ENCODE assay signal across 10 cellular contexts in genomic region chr16:58843675-58844074, GRCh38.
DNase-seq lines count a peak whose midpoint lies in the region; ATAC-seq and TF ChIP-seq lines count a peak whose summit lies in the region.
"Had no signal": no experiment of that assay in that cellular context is flagged by ENCODE, and none has a peak within 500 bp of the region (broad histone marks: within the 10 kb centered on the region; RNA-seq: fewer than 3 reads in every experiment).

No MANE protein-coding gene starts in this region.

- H4K20me1 ChIP-seq in neural progenitor cell (ENCODE audit: low read depth): no peaks in the 10 kb centered on the region

- CTCF ChIA-PET in activated CD8-positive, alpha-beta memory T cell treated with anti-CD3 and anti-CD28 coated beads, Interleukin-2, amount 10 ng/mL, durations not matched to agents 7 days and 5 days (lab: Charles Lee): no interaction called here

- H3K79me2 ChIP-seq in neural progenitor cell (ENCODE audit: low read depth): no peaks in the 10 kb centered on the region

- peaks cover 2% of the 10 kb centered on the region for H3K36me3 Mint-ChIP-seq in neural progenitor cell
- H3K36me3 Mint-ChIP-seq in activated CD8-positive, alpha-beta memory T cell treated with anti-CD3 and anti-CD28 coated beads, Interleukin-2, amount 10 ng/mL, durations not matched to agents 7 days and 5 days: no peaks in the 10 kb centered on the region

- peak; percentile 53 for DNase-seq in HT-29 (ENCODE audit: low spot score)
- DNase-seq in astrocyte of the hippocampus (ENCODE audit: low read depth, low spot score): peak; percentile 64
- DNase-seq in neural progenitor cell (ENCODE audit: low spot score): peak; percentile 38
- no peak for DNase-seq in KG1 (lab: John Stamatoyannopoulos, UW)
- DNase-seq in colonic mucosa: no peak
- DNase-seq in activated CD8-positive, alpha-beta memory T cell treated with anti-CD3 and anti-CD28 coated beads, Interleukin-2, amount 10 ng/mL, durations not matched to agents 7 days and 5 days: no peak
- DNase-seq in substantia nigra (lab: John Stamatoyannopoulos, UW): no peak
- DNase-seq: NCI-H345 had no signal

- no peak overlapping the region for H3K4me2 ChIP-seq in neural progenitor cell

- H3K36me3 ChIP-seq in neural progenitor cell: no peaks in the 10 kb centered on the region
- H3K36me3 ChIP-seq in colonic mucosa: no peaks in the 10 kb centered on the region

- H3K4me3 ChIP-seq in neural progenitor cell (no peak overlapping the region), colonic mucosa (no peak overlapping the region)

- no peak overlapping the region for H2AFZ ChIP-seq in neural progenitor cell (replicated peaks)

- intact Hi-C loops in colonic mucosa (cut with DNase I): no loop called here

- no peak overlapping the region for H3K27ac Mint-ChIP-seq in neural progenitor cell
- H3K27ac Mint-ChIP-seq in activated CD8-positive, alpha-beta memory T cell treated with anti-CD3 and anti-CD28 coated beads, Interleukin-2, amount 10 ng/mL, durations not matched to agents 7 days and 5 days: no peak overlapping the region
- H3K27ac Mint-ChIP-seq: dendritic cell treated with granulocyte-macrophage colony-stimulating factor and Interleukin-4, amounts not matched to agents 40 ng/mL and 50 ng/mL, for 4 days had no signal

- H3K9me3 Mint-ChIP-seq in neural progenitor cell: peaks cover 3% of the 10 kb centered on the region
- H3K9me3 Mint-ChIP-seq in activated CD8-positive, alpha-beta memory T cell treated with anti-CD3 and anti-CD28 coated beads, Interleukin-2, amount 10 ng/mL, durations not matched to agents 7 days and 5 days (ENCODE audit: low read depth): no peaks in the 10 kb centered on the region
- H3K9me3 Mint-ChIP-seq: dendritic cell treated with granulocyte-macrophage colony-stimulating factor and Interleukin-4, amounts not matched to agents 40 ng/mL and 50 ng/mL, for 4 days had no signal

- H3K9ac ChIP-seq in neural progenitor cell (no peak overlapping the region), colonic mucosa (ENCODE audit: low read depth in 2 of 2, low read length in 2 of 2) (no peak overlapping the region)

- H3K9me3 ChIP-seq in neural progenitor cell (ENCODE audit: low read depth): no peaks in the 10 kb centered on the region
- H3K9me3 ChIP-seq in colonic mucosa: no peaks in the 10 kb centered on the region

- H3K27ac ChIP-seq in neural progenitor cell (no peak overlapping the region), colonic mucosa (no peak overlapping the region), substantia nigra (ENCODE audit: low read depth, low read length, poor library complexity, severe bottlenecking) (no peak overlapping the region)

- peak; percentile 59 for ATAC-seq in GM18499 (IDR thresholded peaks at IDR 0.05; ENCODE audit: insufficient read depth, unreplicated experiment)
- no peak for ATAC-seq in activated CD8-positive, alpha-beta memory T cell treated with anti-CD3 and anti-CD28 coated beads, Interleukin-2, amount 10 ng/mL, durations not matched to agents 7 days and 5 days

- peaks cover 5% of the 10 kb centered on the region for H3K27me3 Mint-ChIP-seq in neural progenitor cell (ENCODE audit: insufficient read depth, low read depth)
- H3K27me3 Mint-ChIP-seq in activated CD8-positive, alpha-beta memory T cell treated with anti-CD3 and anti-CD28 coated beads, Interleukin-2, amount 10 ng/mL, durations not matched to agents 7 days and 5 days: no peaks in the 10 kb centered on the region
- H3K27me3 Mint-ChIP-seq: dendritic cell treated with granulocyte-macrophage colony-stimulating factor and Interleukin-4, amounts not matched to agents 40 ng/mL and 50 ng/mL, for 4 days had no signal

- H3K4me1 ChIP-seq in neural progenitor cell (peaks cover 14% of the 10 kb centered on the region), colonic mucosa (no peaks in the 10 kb centered on the region)

- TF ChIP-seq CTCF in neural progenitor cell (IDR thresholded peaks at IDR 0.05): peak; percentile 61
- no peak for TF ChIP-seq CTCF in colonic mucosa (IDR thresholded peaks at IDR 0.05)

- peaks cover 3% of the 10 kb centered on the region for H3F3A ChIP-seq in neural progenitor cell (ENCODE audit: low read depth)

- H3K27me3 ChIP-seq in neural progenitor cell (no peaks in the 10 kb centered on the region), colonic mucosa (no peaks in the 10 kb centered on the region)

- H3K4me3 Mint-ChIP-seq in neural progenitor cell: no peak overlapping the region
- no peak overlapping the region for H3K4me3 Mint-ChIP-seq in activated CD8-positive, alpha-beta memory T cell treated with anti-CD3 and anti-CD28 coated beads, Interleukin-2, amount 10 ng/mL, durations not matched to agents 7 days and 5 days
- H3K4me3 Mint-ChIP-seq: dendritic cell treated with granulocyte-macrophage colony-stimulating factor and Interleukin-4, amounts not matched to agents 40 ng/mL and 50 ng/mL, for 4 days had no signal

- peaks cover 9% of the 10 kb centered on the region for H3K4me1 Mint-ChIP-seq in neural progenitor cell
- H3K4me1 Mint-ChIP-seq in activated CD8-positive, alpha-beta memory T cell treated with anti-CD3 and anti-CD28 coated beads, Interleukin-2, amount 10 ng/mL, durations not matched to agents 7 days and 5 days: no peaks in the 10 kb centered on the region

Comparison
In these comparisons a context has a peak if more than half of its experiments do, and no peak if none do; other contexts are left out.
1. DNase-seq: peak in HT-29 (single experiment), astrocyte of the hippocampus (single experiment) and neural progenitor cell (single experiment); none in KG1 (single experiment), colonic mucosa (single experiment), activated CD8-positive, alpha-beta memory T cell treated with anti-CD3 and anti-CD28 coated beads, Interleukin-2, amount 10 ng/mL, durations not matched to agents 7 days and 5 days (single experiment) and substantia nigra (0 of 49).